1 cellular context compared by ENCODE assay signal in genomic region chr13:31350560-31350959, GRCh38.
TF ChIP-seq lines count a peak whose summit lies in the region.

No MANE protein-coding gene starts in this region.

TF ChIP-seq in neural cell, 6 proteins besides CTCF, POLR2A, EP300 and RAD21 (continued from another document):
- TF ChIP-seq EZH2 (IDR thresholded peaks at IDR 0.05; ENCODE audit: borderline replicate concordance, insufficient read depth, low read length, poor library complexity, severe bottlenecking) (no peak), POLR2AphosphoS5 (IDR thresholded peaks at IDR 0.05) (no peak), TAF1 (IDR thresholded peaks at IDR 0.05; ENCODE audit: low read depth) (no peak), SMC3 (conservative IDR thresholded peaks at IDR 0.05; ENCODE audit: poor library complexity) (no peak)
